Comparison of ENCODE assay signal across 8 cellular contexts in the genomic region with DNA sequence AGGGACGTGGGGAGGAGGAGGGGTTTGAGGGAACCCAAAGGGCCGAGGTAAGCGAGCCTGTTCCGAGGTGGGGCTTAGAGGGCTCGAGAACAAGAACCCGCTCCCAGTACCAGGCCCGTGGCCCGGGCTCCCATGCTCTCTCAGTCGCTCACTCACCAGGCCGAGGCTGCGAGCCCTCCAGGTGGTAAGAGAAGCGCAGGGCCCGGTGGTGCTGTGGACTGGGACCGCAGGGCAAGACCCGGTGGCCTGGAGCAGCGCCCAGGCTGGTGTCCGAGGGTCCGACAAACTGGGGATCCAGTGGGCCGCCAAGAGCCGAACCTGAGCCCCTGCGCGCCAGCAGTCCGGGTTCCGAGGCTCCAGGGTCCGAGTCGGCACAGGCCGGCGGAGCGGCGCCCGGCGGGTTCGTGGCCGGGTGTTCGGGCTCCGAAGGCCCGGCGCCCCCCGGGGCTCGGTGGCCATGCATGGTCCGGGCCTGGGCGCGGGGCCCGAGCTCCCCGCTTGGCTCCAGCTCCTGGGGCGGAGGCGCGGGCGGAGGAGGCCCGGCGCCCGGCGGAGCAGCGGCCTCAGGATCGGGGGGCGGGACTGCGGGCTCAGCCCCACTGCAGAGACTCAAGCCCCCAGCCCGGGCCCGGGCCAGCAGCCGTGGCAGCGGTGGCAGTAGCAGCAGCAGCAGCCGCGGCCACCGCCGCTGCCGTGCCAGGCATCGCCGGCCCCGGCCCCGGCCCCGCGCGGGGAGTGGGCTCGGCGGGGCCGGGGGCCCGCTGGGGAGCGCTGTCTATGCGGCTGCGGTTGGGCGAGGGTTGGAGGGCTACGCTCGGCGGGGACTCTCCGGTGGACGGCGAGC. TPM values are rescaled to one million over a fixed set of nuclear protein-coding genes. Genes with fewer than 3 reads are reported as not detected.
DNase-seq lines count a peak whose midpoint lies in the region; ATAC-seq and TF ChIP-seq lines count a peak whose summit lies in the region.
"Had no signal": no experiment of that assay in that cellular context is flagged by ENCODE, and none has a peak within 500 bp of the region (broad histone marks: within the 10 kb centered on the region; RNA-seq: fewer than 3 reads in every experiment).

No MANE protein-coding gene starts in this region.

- H3K27me3 ChIP-seq in SJCRH30 = no peaks in the 10 kb centered on the region
- H3K27me3 ChIP-seq in esophagus (ENCODE audit: control insufficient read depth in 1 of 2, insufficient read depth in 2 of 2, low read length in 2 of 2) = no peaks in the 10 kb centered on the region

- peak overlapping the region; percentile 68 for H3K4me3 ChIP-seq in SJCRH30
- H3K4me3 ChIP-seq in esophagus (ENCODE audit: low read depth in 1 of 2, low read length in 2 of 2) = peak overlapping the region; percentile 56 to 67

- peaks cover 13% of the 10 kb centered on the region for H3K36me3 Mint-ChIP-seq in nephron (ENCODE audit: low read depth)

- ATAC-seq in GM18868 (IDR thresholded peaks at IDR 0.05; ENCODE audit: unreplicated experiment) = peak; percentile 12
- ATAC-seq in GM18873 (IDR thresholded peaks at IDR 0.05; ENCODE audit: low FRiP score, unreplicated experiment) = no peak

- DNase-seq in SJCRH30 (peak; percentile 11 to 21), NOMO-1 treated with dmso at 0.1 percent for 144 hours (lab: John Stamatoyannopoulos, UW; ENCODE audit: unreplicated experiment) (no peak), T1000 (lab: John Stamatoyannopoulos, UW) (no peak)

- peak overlapping the region; percentile 89 to 92 (median 91) for H3K27ac Mint-ChIP-seq in nephron

- H3K36me3 ChIP-seq in SJCRH30 (no peaks in the 10 kb centered on the region), esophagus (ENCODE audit: control insufficient read depth in 2 of 2, insufficient read depth in 2 of 2, low read length in 1 of 2) (no peaks in the 10 kb centered on the region)

- WGBS in esophagus, 2 donors = 2 to 39% methylated on average over 53 to 87 of the region's 87 CpGs

- no peak for TF ChIP-seq CTCF in nephron (IDR thresholded peaks at IDR 0.05; ENCODE audit: unreplicated experiment in 3 of 3)

- H3K9me3 ChIP-seq in SJCRH30 (replicated peaks) = no peaks in the 10 kb centered on the region
- H3K9me3 ChIP-seq in esophagus (ENCODE audit: control insufficient read depth in 2 of 2, insufficient read depth in 1 of 2, low read depth in 1 of 2, low read length in 1 of 2) = no peaks in the 10 kb centered on the region

- H3K27ac ChIP-seq in SJCRH30 = peak overlapping the region; percentile 40; the same call in 1 of the 2 replicates
- peak overlapping the region in 1 of 2 donors; percentile 58 for H3K27ac ChIP-seq in esophagus (ENCODE audit: low read depth in 2 of 2, low read length in 1 of 2)

- H3K4me3 Mint-ChIP-seq in nephron = peak overlapping the region; percentile 86 to 95 (median 89)

- H3K9me3 Mint-ChIP-seq in nephron = peaks cover 27% of the 10 kb centered on the region

- no peaks in the 10 kb centered on the region for H3K27me3 Mint-ChIP-seq in nephron (ENCODE audit: low read depth)

- peaks cover 30% of the 10 kb centered on the region for H3K4me1 Mint-ChIP-seq in nephron

- no peaks in the 10 kb centered on the region for H3K4me1 ChIP-seq in SJCRH30
- no peaks in the 10 kb centered on the region for H3K4me1 ChIP-seq in esophagus (ENCODE audit: control insufficient read depth in 2 of 2, insufficient read depth in 2 of 2, low read length in 1 of 2)

RNA-seq across cellular contexts. Expression of a gene that starts 0.8 kb away (rescaled TPM):
- 4.5 and 4.7 TPM in 2 replicates for total RNA-seq in SJCRH30 (2014; rRNA removed; shearing (Covaris generic))
- 1 to 10 TPM; 4.2 to 4.9 TPM for polyA plus RNA-seq in esophagus
- total RNA-seq: T-helper 2 cell treated with Interferon-gamma antibody and Interleukin-4, amounts not matched to agents 100 ng/mL and 5 ng/mL, for 36 hours had no signal

RNA-seq across cellular contexts. Expression of a gene that starts 34.8 kb away (rescaled TPM):
- total RNA-seq in SJCRH30 (2014; rRNA removed; shearing (Covaris generic)) = 36.9 and 37.0 TPM in 2 replicates
- polyA plus RNA-seq in esophagus = 1 to 10 TPM; 3.6 to 6.9 TPM

RNA-seq across cellular contexts. Expression of a gene that starts 55.0 kb away (rescaled TPM):
- 27.8 and 29.1 TPM in 2 replicates for total RNA-seq in SJCRH30 (2014; rRNA removed; shearing (Covaris generic))
- 10 to 100 TPM; 21.7 to 28.8 TPM for polyA plus RNA-seq in esophagus

Comparison
In these comparisons a context has a peak if more than half of its experiments do, and no peak if none do; other contexts are left out.
1. DNase-seq: peak in SJCRH30 (2 of 2); none in NOMO-1 treated with dmso at 0.1 percent for 144 hours (single experiment) and T1000 (single experiment).